Comparison of ENCODE assay signal across 14 cellular contexts in the genomic region with DNA sequence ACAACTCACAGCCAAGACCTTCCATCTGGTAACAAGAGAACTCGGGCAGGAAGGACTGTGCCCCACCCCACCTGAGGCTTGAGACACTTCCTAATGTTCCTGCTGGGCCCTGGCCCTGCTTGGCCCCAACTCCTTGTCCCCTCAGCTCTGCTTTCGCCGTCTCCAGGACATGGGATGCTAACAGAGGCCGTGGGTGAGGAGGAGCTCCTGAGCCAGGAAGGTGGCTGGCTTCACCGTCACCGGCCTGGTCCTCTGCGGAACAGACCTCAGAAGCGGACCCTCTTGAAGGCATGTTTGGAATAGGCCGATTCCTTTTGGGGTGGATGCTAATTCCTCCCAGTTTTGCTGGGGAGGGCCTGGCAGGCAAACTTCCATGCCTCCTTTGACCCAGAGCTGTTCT.
DNase-seq lines count a peak whose midpoint lies in the region; ATAC-seq, FAIRE-seq and TF ChIP-seq lines count a peak whose summit lies in the region.
"Had no signal": no experiment of that assay in that cellular context is flagged by ENCODE, and none has a peak within 500 bp of the region (broad histone marks: within the 10 kb centered on the region; RNA-seq: fewer than 3 reads in every experiment).

No MANE protein-coding gene starts in this region.

- CTCF ChIA-PET in K562 (lab: Yijun Ruan, JAX; ENCODE audit: low intra/inter-chr PET ratio): no interaction called here

- no peak overlapping the region for H3K4me3 Mint-ChIP-seq in activated T-cell treated with anti-CD3 and anti-CD28 coated beads, Interleukin-2, amount 50 U/mL, for 24 hours
- H3K4me3 Mint-ChIP-seq: B cell; CD4-positive, alpha-beta T cell had no signal

- POLR2A ChIA-PET in K562 (lab: Yijun Ruan, JAX): interaction anchor here (0.6 kb wide), 1 partner anchor 157 kb away, joined by 5 read pairs; no protein-coding TSS in a partner anchor

- H3K27me3 ChIP-seq in K562 (ENCODE audit: control insufficient read depth in 2 of 2, insufficient read depth in 2 of 2, low read length in 2 of 2) (no peaks in the 10 kb centered on the region), esophagus (ENCODE audit: control insufficient read depth in 1 of 2, insufficient read depth in 2 of 2, low read length in 2 of 2) (no peaks in the 10 kb centered on the region), thymus (ENCODE audit: control insufficient read depth, insufficient read depth) (no peaks in the 10 kb centered on the region)

- H3K27ac Mint-ChIP-seq in activated T-cell treated with anti-CD3 and anti-CD28 coated beads, Interleukin-2, amount 50 U/mL, for 24 hours: no peak overlapping the region
- H3K27ac Mint-ChIP-seq: B cell; CD4-positive, alpha-beta T cell had no signal

- H3K79me2 ChIP-seq in K562 (ENCODE audit: control insufficient read depth, insufficient read depth, low read length): no peaks in the 10 kb centered on the region

- H3K9me3 Mint-ChIP-seq in activated T-cell treated with anti-CD3 and anti-CD28 coated beads, Interleukin-2, amount 50 U/mL, for 24 hours: no peaks in the 10 kb centered on the region
- H3K9me3 Mint-ChIP-seq: CD4-positive, alpha-beta T cell had no signal

- no peaks in the 10 kb centered on the region for H4K20me1 ChIP-seq in K562 (replicated peaks; ENCODE audit: control insufficient read depth, insufficient read depth, low read length)

- no peak overlapping the region for H3K4me3 ChIP-seq in K562
- no peak overlapping the region for H3K4me3 ChIP-seq in esophagus (ENCODE audit: low read depth in 1 of 2, low read length in 2 of 2)
- H3K4me3 ChIP-seq in thymus (ENCODE audit: low read length): no peak overlapping the region

- no peak for TF ChIP-seq RAD21 in K562 (CRISPR knock-in tag; conservative IDR thresholded peaks at IDR 0.05 in 1 of 2, IDR thresholded peaks at IDR 0.05 in 1 of 2)

- no peak for TF ChIP-seq POLR2A in K562 (conservative IDR thresholded peaks at IDR 0.05)

- DNase-seq in activated T-cell treated with anti-CD3 and anti-CD28 coated beads, Interleukin-2, amount 50 U/mL, for 24 hours: peak; percentile 19
- no peak for DNase-seq in activated T-cell treated with anti-CD3 and anti-CD28 coated beads for 4 hours
- no peak for DNase-seq in K562 (ENCODE audit: extremely low read depth in 1 of 4, low spot score in 3 of 4)
- no peak for DNase-seq in caudate nucleus (lab: John Stamatoyannopoulos, UW)
- DNase-seq: C1 segment of cervical spinal cord, Calu3, DMS 273 treated with DMSO at 0.1 percent for 48 hours, HCEC 1CT had no signal

- WGBS in K562 (ENCODE audit: insufficient coverage, low coverage, missing lambda C conversion rate): 76% methylated on average over 5 of the region's 9 CpGs
- 90 to 91% methylated on average over 9 of the region's 9 CpGs for WGBS in esophagus, 2 donors
- WGBS in thymus: 98% methylated on average over 9 of the region's 9 CpGs

- H3K36me3 ChIP-seq in K562 (ENCODE audit: control insufficient read depth, insufficient read depth, low read length) (no peaks in the 10 kb centered on the region), esophagus (ENCODE audit: control insufficient read depth in 2 of 2, insufficient read depth in 2 of 2, low read length in 1 of 2) (no peaks in the 10 kb centered on the region), thymus (ENCODE audit: control insufficient read depth, insufficient read depth) (no peaks in the 10 kb centered on the region)

- no TSS peak for BruUV-seq in K562 (replicated peaks; lab: Mats Ljungman, UMichigan)

- no peaks in the 10 kb centered on the region for H3K27me3 Mint-ChIP-seq in activated T-cell treated with anti-CD3 and anti-CD28 coated beads, Interleukin-2, amount 50 U/mL, for 24 hours
- H3K27me3 Mint-ChIP-seq: CD4-positive, alpha-beta T cell had no signal

- no peak for FAIRE-seq in K562 (lab: Jason Lieb, UNC)
- FAIRE-seq: A204.1 had no signal

- intact Hi-C loops in K562 (cut with micrococcal nuclease): no loop called here

- TF ChIP-seq EP300 in K562 (IDR thresholded peaks at IDR 0.05; ENCODE audit: low read length): no peak

- peak overlapping the region; percentile 82 for H2AFZ ChIP-seq in K562 (ENCODE audit: low read depth, low read length)

- H3K9ac ChIP-seq in K562 (ENCODE audit: insufficient read depth in 1 of 2, low read depth in 2 of 2, low read length in 2 of 2): peak overlapping the region in 1 of 2 experiments; percentile 6; a peak in 1 of 4 replicates

- ATAC-seq in K562: no peak
- ATAC-seq in HG03521 (IDR thresholded peaks at IDR 0.05; ENCODE audit: unreplicated experiment): no peak

- TF ChIP-seq CTCF in K562 (IDR thresholded peaks at IDR 0.05 in 2 of 3, conservative IDR thresholded peaks at IDR 0.05 in 1 of 3; ENCODE audit: insufficient read depth in 2 of 3, low read depth in 1 of 3, low read length in 3 of 3): no peak

- H3K4me1 ChIP-seq in K562 (replicated peaks in 1 of 2; ENCODE audit: control insufficient read depth in 2 of 2, insufficient read depth in 2 of 2, low read length in 2 of 2) (peaks cover 29 to 32% of the 10 kb centered on the region in 2 experiments), esophagus (ENCODE audit: control insufficient read depth in 2 of 2, insufficient read depth in 2 of 2, low read length in 1 of 2) (peaks cover 2 to 17% of the 10 kb centered on the region in 2 donors), thymus (ENCODE audit: control insufficient read depth, insufficient read depth, low read length) (no peaks in the 10 kb centered on the region)

- H3K9me3 ChIP-seq in K562 (replicated peaks; ENCODE audit: control insufficient read depth, insufficient read depth, low read depth, low read length) (no peaks in the 10 kb centered on the region), esophagus (ENCODE audit: control insufficient read depth in 2 of 2, insufficient read depth in 1 of 2, low read depth in 1 of 2, low read length in 1 of 2) (no peaks in the 10 kb centered on the region), thymus (ENCODE audit: control insufficient read depth) (no peaks in the 10 kb centered on the region)

- no peaks in the 10 kb centered on the region for H3K36me3 Mint-ChIP-seq in activated T-cell treated with anti-CD3 and anti-CD28 coated beads, Interleukin-2, amount 50 U/mL, for 24 hours (ENCODE audit: low read depth)

- in situ Hi-C loops in K562 (cut with MboI): no loop called here

- H3K4me1 Mint-ChIP-seq in activated T-cell treated with anti-CD3 and anti-CD28 coated beads, Interleukin-2, amount 50 U/mL, for 24 hours (ENCODE audit: low read depth): peaks cover 12% of the 10 kb centered on the region
- H3K4me1 Mint-ChIP-seq: B cell had no signal

- no peaks in the 10 kb centered on the region for H3K9me1 ChIP-seq in K562 (ENCODE audit: control insufficient read depth, insufficient read depth, low read length)

- H3K27ac ChIP-seq in K562 (ENCODE audit: extremely low read depth, low read depth, low read length) (no peak overlapping the region; the same call in 2 of the 3 replicates), esophagus (ENCODE audit: low read depth in 2 of 2, low read length in 1 of 2) (peak overlapping the region; percentile 25 to 78), thymus (ENCODE audit: low read depth) (peak overlapping the region; percentile 20), caudate nucleus (ENCODE audit: low read depth, low read length) (no peak overlapping the region)

- no peak overlapping the region; the same call in 1 of the 2 replicates for H3K4me2 ChIP-seq in K562 (ENCODE audit: insufficient read depth, low read length)

TF ChIP-seq in K562, 482 proteins besides CTCF, POLR2A, EP300 and RAD21 (continues in another document):
- no peak for TF ChIP-seq PCBP2 (IDR thresholded peaks at IDR 0.05; ENCODE audit: low read depth, low read length, poor library complexity, severe bottlenecking)
- no peak for TF ChIP-seq STAT5B (CRISPR knock-in tag; IDR thresholded peaks at IDR 0.05)

Comparison
In these comparisons a context has a peak if more than half of its experiments do, and no peak if none do; other contexts are left out.
1. H3K27ac ChIP-seq: peak in esophagus (2 of 2) and thymus (single experiment); none in K562 (single experiment) and caudate nucleus (single experiment).